Comparison of ENCODE assay signal across 8 cellular contexts in genomic region chr20:53829706-53830521, GRCh38.
DNase-seq lines count a peak whose midpoint lies in the region; ATAC-seq and TF ChIP-seq lines count a peak whose summit lies in the region.

No MANE protein-coding gene starts in this region.

- H3K9me3 ChIP-seq in HUES48 (ENCODE audit: control insufficient read depth, insufficient read depth, low read length) (no peaks in the 10 kb centered on the region), testis (no peaks in the 10 kb centered on the region)

- no peak for TF ChIP-seq CTCF in testis (IDR thresholded peaks at IDR 0.05)

- peak; percentile 44 for DNase-seq in activated CD8-positive, alpha-beta memory T cell treated with anti-CD3 and anti-CD28 coated beads for 24 hours
- no peak for DNase-seq in activated CD8-positive, alpha-beta memory T cell treated with anti-CD3 and anti-CD28 coated beads, Interleukin-2, amount 50 U/mL, for 4 hours
- DNase-seq in kidney tubule cell (ENCODE audit: low spot score) (peak; percentile 46), testis (no peak)

- ATAC-seq in GM21367 (IDR thresholded peaks at IDR 0.05; ENCODE audit: unreplicated experiment) (no peak), HG03097 (IDR thresholded peaks at IDR 0.05; ENCODE audit: low FRiP score, unreplicated experiment) (no peak)

- H3K4me1 Mint-ChIP-seq in activated naive CD8-positive, alpha-beta T cell (ENCODE audit: low read depth): peaks cover 70% of the 10 kb centered on the region

- H3K36me3 ChIP-seq in HUES48 (ENCODE audit: control insufficient read depth, insufficient read depth, low read length) (no peaks in the 10 kb centered on the region), testis (ENCODE audit: low read depth, missing control alignments) (no peaks in the 10 kb centered on the region)

- WGBS in testis, 2 donors: 42 to 48% methylated on average over 5 of the region's 5 CpGs

- TF ChIP-seq POLR2A in testis (IDR thresholded peaks at IDR 0.05): no peak

- H3K27me3 ChIP-seq in HUES48 (ENCODE audit: control insufficient read depth, insufficient read depth, low read length) (no peaks in the 10 kb centered on the region), testis (no peaks in the 10 kb centered on the region)

- no peaks in the 10 kb centered on the region for H3K27me3 Mint-ChIP-seq in activated naive CD8-positive, alpha-beta T cell

- H3K27ac ChIP-seq in HUES48 (ENCODE audit: low read depth, low read length): peak overlapping the region; percentile 90
- peak overlapping the region; percentile 40 to 90 for H3K27ac ChIP-seq in testis

- H3K9me3 Mint-ChIP-seq in activated naive CD8-positive, alpha-beta T cell (ENCODE audit: low read depth): no peaks in the 10 kb centered on the region

- no peaks in the 10 kb centered on the region for H3K36me3 Mint-ChIP-seq in activated naive CD8-positive, alpha-beta T cell

- H3K4me3 Mint-ChIP-seq in activated naive CD8-positive, alpha-beta T cell: peak overlapping the region; percentile 89

- peak overlapping the region; percentile 98 for H3K27ac Mint-ChIP-seq in activated naive CD8-positive, alpha-beta T cell

- H3K4me3 ChIP-seq in HUES48 (ENCODE audit: low read depth, low read length): peak overlapping the region; percentile 22; the same call in 1 of the 2 replicates
- no peak overlapping the region for H3K4me3 ChIP-seq in testis

- H3K9ac ChIP-seq in HUES48 (ENCODE audit: low read depth, low read length): no peak overlapping the region; the same call in 1 of the 2 replicates

- H3K4me1 ChIP-seq in HUES48 (ENCODE audit: control insufficient read depth, insufficient read depth, low read length) (peaks cover 31% of the 10 kb centered on the region), testis (peaks cover 3% of the 10 kb centered on the region)

- intact Hi-C loops in testis (cut with DNase I; ENCODE audit: low total_unique reads): no loop called here

Comparison
In these comparisons a context has a peak if more than half of its experiments do, and no peak if none do; other contexts are left out.
1. DNase-seq: peak in activated CD8-positive, alpha-beta memory T cell treated with anti-CD3 and anti-CD28 coated beads for 24 hours (single experiment) and kidney tubule cell (single experiment); none in activated CD8-positive, alpha-beta memory T cell treated with anti-CD3 and anti-CD28 coated beads, Interleukin-2, amount 50 U/mL, for 4 hours (single experiment) and testis (single experiment).